8 cellular contexts compared by ENCODE assay signal in the genomic region with DNA sequence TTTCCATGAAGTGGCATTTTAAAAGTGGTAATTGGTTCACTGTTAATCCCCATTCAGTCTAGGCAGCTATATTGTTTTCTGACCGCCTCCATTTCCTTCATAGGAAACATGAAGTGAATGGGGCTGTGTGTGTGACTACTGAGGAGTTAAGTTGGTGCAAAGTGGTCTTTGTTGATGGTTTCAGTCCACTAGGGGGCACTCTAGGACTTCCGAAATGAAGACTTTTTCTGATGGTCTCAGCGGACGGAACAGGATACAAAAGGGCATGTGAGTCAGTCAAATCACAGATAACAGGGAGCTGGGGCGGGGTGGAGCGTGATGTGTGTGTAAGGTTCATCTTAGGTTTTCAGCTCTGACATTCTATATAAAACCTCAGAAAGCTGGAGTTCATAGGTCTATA.
DNase-seq lines count a peak whose midpoint lies in the region; ATAC-seq and TF ChIP-seq lines count a peak whose summit lies in the region.

No MANE protein-coding gene starts in this region.

- no peaks in the 10 kb centered on the region for H3F3A ChIP-seq in SU-DHL-6 (ENCODE audit: insufficient read depth)

- intact Hi-C loops in MCF 10A (cut with micrococcal nuclease) (no loop called here), breast epithelium (cut with DNase I; ENCODE audit: low total_unique reads) (no loop called here)

- TF ChIP-seq POLR2A in breast epithelium (IDR thresholded peaks at IDR 0.05): no peak

- H3K4me1 ChIP-seq in breast epithelium: no peaks in the 10 kb centered on the region

- H4K20me1 ChIP-seq in SU-DHL-6 (ENCODE audit: low read depth, low read length): no peaks in the 10 kb centered on the region

- H3K4me3 ChIP-seq in breast epithelium (no peak overlapping the region), SU-DHL-6 (ENCODE audit: insufficient read depth, low read length, poor library complexity, severe bottlenecking) (no peak overlapping the region)

- peaks cover 54% of the 10 kb centered on the region for H3K27me3 Mint-ChIP-seq in MCF 10A (ENCODE audit: insufficient read depth, unreplicated experiment)
- no peaks in the 10 kb centered on the region for H3K27me3 Mint-ChIP-seq in activated naive CD8-positive, alpha-beta T cell

- H3K9me3 ChIP-seq in breast epithelium (no peaks in the 10 kb centered on the region), SU-DHL-6 (ENCODE audit: insufficient read depth, low read length) (no peaks in the 10 kb centered on the region)

- no peak for ATAC-seq in HG02870 (IDR thresholded peaks at IDR 0.05; ENCODE audit: unreplicated experiment)

- H3K4me3 Mint-ChIP-seq in MCF 10A (ENCODE audit: unreplicated experiment): no peak overlapping the region
- peak overlapping the region; percentile 76 for H3K4me3 Mint-ChIP-seq in activated naive CD8-positive, alpha-beta T cell

- POLR2A ChIA-PET in MCF 10A (lab: Yijun Ruan, JAX): no interaction called here

- H2AFZ ChIP-seq in SU-DHL-6 (ENCODE audit: low read depth, low read length, severe bottlenecking): peak overlapping the region; percentile 29

- BruUV-seq in MCF 10A (replicated peaks; lab: Mats Ljungman, UMichigan): no TSS peak

- no peak overlapping the region for H3K4me2 ChIP-seq in SU-DHL-6 (ENCODE audit: low read depth, low read length, poor library complexity, severe bottlenecking)

- H3K27ac Mint-ChIP-seq in MCF 10A (ENCODE audit: low read depth, unreplicated experiment): no peak overlapping the region
- peak overlapping the region; percentile 87 for H3K27ac Mint-ChIP-seq in activated naive CD8-positive, alpha-beta T cell

- DNase-seq in MCF 10A (ENCODE audit: unreplicated experiment) (peak; percentile 69), breast epithelium (ENCODE audit: low spot score in 2 of 2) (no peak), LoVo (ENCODE audit: low spot score) (peak; percentile 41), hippocampal formation (lab: John Stamatoyannopoulos, UW) (peak; percentile 17 to 62)
- peak; percentile 82 for DNase-seq in stimulated activated CD4-positive, alpha-beta T cell treated with anti-CD3 and anti-CD28 coated beads, Interleukin-15, amount 100 ng/mL, for 24 hours

- no peak overlapping the region for H3K9ac ChIP-seq in SU-DHL-6 (ENCODE audit: low read length)

- no peaks in the 10 kb centered on the region for H3K79me2 ChIP-seq in SU-DHL-6 (ENCODE audit: insufficient read depth, low read length)

- H3K4me1 Mint-ChIP-seq in MCF 10A (ENCODE audit: insufficient read depth, unreplicated experiment): peaks cover 11% of the 10 kb centered on the region
- H3K4me1 Mint-ChIP-seq in activated naive CD8-positive, alpha-beta T cell (ENCODE audit: low read depth): peaks cover 57% of the 10 kb centered on the region

- CTCF ChIA-PET in MCF 10A (lab: Yijun Ruan, JAX): interaction anchor here (0.6 to 1.5 kb wide), 7 partner anchors 9 to 187 kb away, joined by 3 to 5 read pairs (median 3); no protein-coding TSS in a partner anchor

- H3K9me3 Mint-ChIP-seq in MCF 10A (ENCODE audit: unreplicated experiment): no peaks in the 10 kb centered on the region
- no peaks in the 10 kb centered on the region for H3K9me3 Mint-ChIP-seq in activated naive CD8-positive, alpha-beta T cell (ENCODE audit: low read depth)

- TF ChIP-seq CTCF in MCF 10A (IDR thresholded peaks at IDR 0.05; ENCODE audit: unreplicated experiment): peak; percentile 56
- TF ChIP-seq CTCF in breast epithelium (IDR thresholded peaks at IDR 0.05): no peak
- TF ChIP-seq CTCF in SU-DHL-6 (IDR thresholded peaks at IDR 0.05; ENCODE audit: insufficient read depth, low read length, poor library complexity, severe bottlenecking): peak; percentile 78

- no peak overlapping the region for H3K27ac ChIP-seq in breast epithelium
- H3K27ac ChIP-seq in SU-DHL-6 (ENCODE audit: low read depth, low read length): no peak overlapping the region

- peaks cover 0 to 3% of the 10 kb centered on the region in 2 donors for H3K27me3 ChIP-seq in breast epithelium
- H3K27me3 ChIP-seq in SU-DHL-6 (ENCODE audit: low read length): no peaks in the 10 kb centered on the region

- no peaks in the 10 kb centered on the region for H3K36me3 Mint-ChIP-seq in MCF 10A (ENCODE audit: insufficient read depth, unreplicated experiment)
- no peaks in the 10 kb centered on the region for H3K36me3 Mint-ChIP-seq in activated naive CD8-positive, alpha-beta T cell

- no peaks in the 10 kb centered on the region for H3K9me2 ChIP-seq in SU-DHL-6 (replicated peaks; ENCODE audit: insufficient read depth, low read length)

- H3K36me3 ChIP-seq in breast epithelium (no peaks in the 10 kb centered on the region), SU-DHL-6 (ENCODE audit: low read length) (no peaks in the 10 kb centered on the region)

Comparison
In these comparisons a context has a peak if more than half of its experiments do, and no peak if none do; other contexts are left out.
1. DNase-seq: peak in MCF 10A (single experiment), LoVo (single experiment), hippocampal formation (2 of 2) and stimulated activated CD4-positive, alpha-beta T cell treated with anti-CD3 and anti-CD28 coated beads, Interleukin-15, amount 100 ng/mL, for 24 hours (single experiment); none in breast epithelium (0 of 2).
2. CTCF ChIP-seq: peak in MCF 10A (single experiment) and SU-DHL-6 (single experiment); none in breast epithelium (0 of 3).